ENCODE assay signal across 8 cellular contexts in the genomic region with DNA sequence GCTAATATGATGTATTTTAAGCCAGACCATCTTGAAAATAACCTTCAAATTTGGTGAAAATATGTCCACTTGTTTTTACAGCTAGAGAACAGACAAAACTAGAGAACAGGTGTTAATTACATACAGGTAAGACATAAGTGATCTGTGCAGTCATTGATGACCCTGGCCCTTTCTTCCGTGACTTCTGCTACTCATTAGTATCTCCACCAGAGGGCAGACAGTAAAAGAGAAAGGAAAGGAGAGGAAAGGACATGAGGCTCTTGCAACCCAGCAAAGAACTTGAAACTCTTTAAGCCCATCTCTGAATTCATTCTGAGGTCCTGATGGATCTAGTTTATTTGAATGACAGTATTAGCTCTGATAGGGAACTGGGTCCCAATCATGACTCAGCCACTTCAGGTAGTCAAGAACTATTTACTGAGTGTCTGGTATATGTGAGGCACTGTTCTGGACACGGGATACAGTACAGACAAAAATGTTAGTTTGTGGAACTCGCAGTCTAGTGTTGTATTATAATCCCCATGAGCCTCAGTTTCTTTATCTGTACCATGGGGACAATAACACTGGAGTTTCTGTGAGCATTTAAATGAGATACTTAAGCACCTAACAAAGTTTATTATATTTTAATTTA.
DNase-seq lines count a peak whose midpoint lies in the region; ATAC-seq lines count a peak whose summit lies in the region.

No MANE protein-coding gene starts in this region.

- H3K9me3 Mint-ChIP-seq in activated CD8-positive, alpha-beta T cell treated with anti-CD3 and anti-CD28 coated beads, Interleukin-2, amount 10 ng/mL, durations not matched to agents 7 days and 5 days (ENCODE audit: insufficient read depth), result no peaks in the 10 kb centered on the region

- peaks cover 44% of the 10 kb centered on the region for H3K4me1 Mint-ChIP-seq in activated CD8-positive, alpha-beta T cell treated with anti-CD3 and anti-CD28 coated beads, Interleukin-2, amount 10 ng/mL, durations not matched to agents 7 days and 5 days (ENCODE audit: low read depth)

- CTCF ChIA-PET in activated CD8-positive, alpha-beta T cell treated with anti-CD3 and anti-CD28 coated beads, Interleukin-2, amount 10 ng/mL, durations not matched to agents 7 days and 5 days (lab: Charles Lee), result interaction anchor here (0.6 to 1.4 kb wide), 9 partner anchors 13 to 249 kb away, joined by 3 to 4 read pairs (median 3); no protein-coding TSS in a partner anchor

- no peak overlapping the region for H3K27ac Mint-ChIP-seq in activated CD8-positive, alpha-beta T cell treated with anti-CD3 and anti-CD28 coated beads, Interleukin-2, amount 10 ng/mL, durations not matched to agents 7 days and 5 days

- H3K27me3 Mint-ChIP-seq in activated CD8-positive, alpha-beta T cell treated with anti-CD3 and anti-CD28 coated beads, Interleukin-2, amount 10 ng/mL, durations not matched to agents 7 days and 5 days (ENCODE audit: low read depth), result no peaks in the 10 kb centered on the region

- DNase-seq in D341Med (ENCODE audit: low spot score) (peak; percentile 28), NCI-H2227 (lab: John Stamatoyannopoulos, UW; ENCODE audit: unreplicated experiment) (peak; percentile 30), kidney glomerular epithelial cell (lab: John Stamatoyannopoulos, UW) (peak; percentile 45), T1000 (lab: John Stamatoyannopoulos, UW) (no peak), GF-D8 (lab: John Stamatoyannopoulos, UW) (no peak)
- peak; percentile 33 for DNase-seq in activated CD8-positive, alpha-beta T cell treated with anti-CD3 and anti-CD28 coated beads, Interleukin-2, amount 10 ng/mL, durations not matched to agents 7 days and 5 days

- H3K4me3 Mint-ChIP-seq in activated CD8-positive, alpha-beta T cell treated with anti-CD3 and anti-CD28 coated beads, Interleukin-2, amount 10 ng/mL, durations not matched to agents 7 days and 5 days, result no peak overlapping the region

- peak; percentile 70 for ATAC-seq in GM18873 (IDR thresholded peaks at IDR 0.05; ENCODE audit: low FRiP score, unreplicated experiment)
- ATAC-seq in HG03103 (IDR thresholded peaks at IDR 0.05; ENCODE audit: low read depth, unreplicated experiment), result peak; percentile 80
- ATAC-seq in activated CD8-positive, alpha-beta T cell treated with anti-CD3 and anti-CD28 coated beads, Interleukin-2, amount 10 ng/mL, durations not matched to agents 7 days and 5 days, result peak; percentile 66

- peaks cover 3% of the 10 kb centered on the region for H3K36me3 Mint-ChIP-seq in activated CD8-positive, alpha-beta T cell treated with anti-CD3 and anti-CD28 coated beads, Interleukin-2, amount 10 ng/mL, durations not matched to agents 7 days and 5 days (ENCODE audit: low read depth)

- POLR2A ChIA-PET in activated CD8-positive, alpha-beta T cell treated with anti-CD3 and anti-CD28 coated beads, Interleukin-2, amount 10 ng/mL, durations not matched to agents 7 days and 5 days (lab: Charles Lee), result interaction anchor here (0.6 kb wide), 1 partner anchor 159 kb away, joined by 3 read pairs; no protein-coding TSS in a partner anchor

Comparison
In these comparisons a context has a peak if more than half of its experiments do, and no peak if none do; other contexts are left out.
1. DNase-seq: peak in D341Med (single experiment), NCI-H2227 (single experiment), activated CD8-positive, alpha-beta T cell treated with anti-CD3 and anti-CD28 coated beads, Interleukin-2, amount 10 ng/mL, durations not matched to agents 7 days and 5 days (single experiment) and kidney glomerular epithelial cell (single experiment); none in T1000 (single experiment) and GF-D8 (single experiment).
2. Peak in every context shown above with its lines, with median percentiles within 50 percentile points of each other: ATAC-seq.